In the genomic region with DNA sequence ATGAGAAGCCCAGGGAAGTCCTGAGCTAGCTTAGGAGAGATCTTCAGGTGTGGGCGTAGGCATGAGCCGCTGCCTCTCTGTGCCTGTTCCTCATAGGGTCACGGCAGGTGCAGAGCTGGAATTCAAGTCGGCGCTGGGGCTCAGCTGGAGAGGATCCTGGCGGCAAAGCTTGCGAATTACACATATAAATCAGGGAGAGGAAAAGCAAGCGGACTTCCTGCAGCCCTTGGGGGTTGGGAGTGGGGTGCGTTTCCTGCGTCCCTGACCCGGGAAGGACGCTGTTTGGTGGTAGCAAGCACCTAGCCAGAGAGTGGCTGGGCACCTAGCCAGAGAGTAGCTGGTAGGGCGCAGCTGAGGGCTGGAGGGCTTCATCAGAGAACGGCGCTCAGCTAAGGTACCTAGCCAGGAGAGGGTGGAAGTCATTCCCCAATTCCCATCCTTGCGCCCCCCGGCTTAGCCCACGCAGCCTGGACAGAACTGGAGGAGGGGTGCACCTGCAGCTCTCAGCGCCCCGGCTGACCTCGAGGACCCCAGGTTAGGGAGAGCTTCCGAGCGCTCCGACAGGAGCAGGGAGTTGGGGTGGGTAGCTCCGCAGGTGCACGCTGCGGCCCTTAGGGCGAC, we compare ENCODE assay signal across 8 cellular contexts. TPM values are rescaled to one million over a fixed set of nuclear protein-coding genes. Genes with fewer than 3 reads are reported as not detected.
DNase-seq lines count a peak whose midpoint lies in the region; ATAC-seq and TF ChIP-seq lines count a peak whose summit lies in the region.

No MANE protein-coding gene starts in this region.

- no peak for TF ChIP-seq POLR2A in erythroblast (IDR thresholded peaks at IDR 0.05; ENCODE audit: low read length)

- H3K4me3 ChIP-seq in HEK293 (ENCODE audit: low read depth, low read length) (peak overlapping the region; percentile 57), thoracic aorta (peak overlapping the region; percentile 86)

- POLR2A ChIA-PET in HEK293 (lab: Yijun Ruan, JAX): interaction anchor here (0.5 to 1.4 kb wide), 12 partner anchors 9 to 195 kb away, joined by 3 to 12 read pairs (median 6); no protein-coding TSS in a partner anchor

- H3K4me1 ChIP-seq in HEK293 (ENCODE audit: control insufficient read depth, insufficient read depth, low read length) (peaks cover 10% of the 10 kb centered on the region), thoracic aorta (ENCODE audit: control insufficient read depth in 1 of 2, low read depth in 2 of 2) (peaks cover 4 to 17% of the 10 kb centered on the region in 2 donors)

- DNase-seq in DMS114 treated with DMSO at 0.1 percent for 48 hours (lab: John Stamatoyannopoulos, UW; ENCODE audit: unreplicated experiment): peak; percentile 32
- peak; percentile 85 for DNase-seq in NCI-H2029 (lab: John Stamatoyannopoulos, UW)
- peak; percentile 8 to 14 for DNase-seq in activated CD4-positive, alpha-beta T cell treated with anti-CD3 and anti-CD28 coated beads for 4 hours
- peak; percentile 40 to 54 for DNase-seq in erythroblast (lab: John Stamatoyannopoulos, UW)
- peak; percentile 73 for DNase-seq in midbrain (lab: John Stamatoyannopoulos, UW)
- no peak for DNase-seq in thoracic aorta (ENCODE audit: low spot score)
- no peak for DNase-seq in putamen (ENCODE audit: low spot score)

- CTCF ChIA-PET in HEK293 (lab: Yijun Ruan, JAX): interaction anchor here (0.5 to 2.9 kb wide), 10 partner anchors 9 to 155 kb away, joined by 3 to 23 read pairs (median 5); no protein-coding TSS in a partner anchor

- no peaks in the 10 kb centered on the region for H3K36me3 ChIP-seq in HEK293 (ENCODE audit: control insufficient read depth in 2 of 2, insufficient read depth in 1 of 2, low read length in 2 of 2)
- H3K36me3 ChIP-seq in thoracic aorta: no peaks in the 10 kb centered on the region

- H3K27me3 ChIP-seq in thoracic aorta (replicated peaks; ENCODE audit: insufficient read depth): no peaks in the 10 kb centered on the region

- TF ChIP-seq CTCF in HEK293 (tag by site-specific recombination; IDR thresholded peaks at IDR 0.05) (peak; percentile 55; the same call in 1 of the 2 replicates), thoracic aorta (IDR thresholded peaks at IDR 0.05) (peak; percentile 36)

- no peaks in the 10 kb centered on the region for H3K9me3 ChIP-seq in HEK293 (ENCODE audit: control insufficient read depth, insufficient read depth, low read depth, low read length)
- no peaks in the 10 kb centered on the region for H3K9me3 ChIP-seq in thoracic aorta

- ATAC-seq in thoracic aorta (ENCODE audit: insufficient number of reproducible peaks, low FRiP score, low read depth): peak; percentile 33

- H3K27ac ChIP-seq in HEK293 (ENCODE audit: extremely low read depth, low read depth, low read length) (peak overlapping the region; percentile 62), thoracic aorta (peak overlapping the region in 1 of 2 donors; percentile 45)

TF ChIP-seq in HEK293, 187 proteins besides CTCF, POLR2A, EP300 and RAD21 (continues in another document):
- TF ChIP-seq, protein P1, sequence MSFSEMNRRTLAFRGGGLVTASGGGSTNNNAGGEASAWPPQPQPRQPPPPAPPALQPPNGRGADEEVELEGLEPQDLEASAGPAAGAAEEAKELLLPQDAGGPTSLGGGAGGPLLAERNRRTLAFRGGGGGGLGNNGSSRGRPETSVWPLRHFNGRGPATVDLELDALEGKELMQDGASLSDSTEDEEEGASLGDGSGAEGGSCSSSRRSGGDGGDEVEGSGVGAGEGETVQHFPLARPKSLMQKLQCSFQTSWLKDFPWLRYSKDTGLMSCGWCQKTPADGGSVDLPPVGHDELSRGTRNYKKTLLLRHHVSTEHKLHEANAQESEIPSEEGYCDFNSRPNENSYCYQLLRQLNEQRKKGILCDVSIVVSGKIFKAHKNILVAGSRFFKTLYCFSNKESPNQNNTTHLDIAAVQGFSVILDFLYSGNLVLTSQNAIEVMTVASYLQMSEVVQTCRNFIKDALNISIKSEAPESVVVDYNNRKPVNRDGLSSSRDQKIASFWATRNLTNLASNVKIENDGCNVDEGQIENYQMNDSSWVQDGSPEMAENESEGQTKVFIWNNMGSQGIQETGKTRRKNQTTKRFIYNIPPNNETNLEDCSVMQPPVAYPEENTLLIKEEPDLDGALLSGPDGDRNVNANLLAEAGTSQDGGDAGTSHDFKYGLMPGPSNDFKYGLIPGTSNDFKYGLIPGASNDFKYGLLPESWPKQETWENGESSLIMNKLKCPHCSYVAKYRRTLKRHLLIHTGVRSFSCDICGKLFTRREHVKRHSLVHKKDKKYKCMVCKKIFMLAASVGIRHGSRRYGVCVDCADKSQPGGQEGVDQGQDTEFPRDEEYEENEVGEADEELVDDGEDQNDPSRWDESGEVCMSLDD (tag by site-specific recombination; IDR thresholded peaks at IDR 0.05): peak; percentile 75
- peak; percentile 79; the same call in 1 of the 2 replicates for TF ChIP-seq ZNF394 (tag by site-specific recombination; IDR thresholded peaks at IDR 0.05; ENCODE audit: borderline replicate concordance)
- TF ChIP-seq, protein P2, sequence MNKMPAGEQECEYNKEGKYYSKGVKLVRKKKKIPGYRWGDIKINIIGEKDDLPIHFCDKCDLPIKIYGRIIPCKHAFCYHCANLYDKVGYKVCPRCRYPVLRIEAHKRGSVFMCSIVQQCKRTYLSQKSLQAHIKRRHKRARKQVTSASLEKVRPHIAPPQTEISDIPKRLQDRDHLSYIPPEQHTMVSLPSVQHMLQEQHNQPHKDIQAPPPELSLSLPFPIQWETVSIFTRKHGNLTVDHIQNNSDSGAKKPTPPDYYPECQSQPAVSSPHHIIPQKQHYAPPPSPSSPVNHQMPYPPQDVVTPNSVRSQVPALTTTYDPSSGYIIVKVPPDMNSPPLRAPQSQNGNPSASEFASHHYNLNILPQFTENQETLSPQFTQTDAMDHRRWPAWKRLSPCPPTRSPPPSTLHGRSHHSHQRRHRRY (tag by site-specific recombination; IDR thresholded peaks at IDR 0.05): no peak
- peak; percentile 78; the same call in 1 of the 2 replicates for TF ChIP-seq ZBTB48 (tag by site-specific recombination; IDR thresholded peaks at IDR 0.05)
- peak; percentile 54 for TF ChIP-seq ZNF341 (tag by site-specific recombination; IDR thresholded peaks at IDR 0.05; ENCODE audit: low read depth)
- no peak for TF ChIP-seq ZNF132 (tag by site-specific recombination; IDR thresholded peaks at IDR 0.05; ENCODE audit: borderline replicate concordance)
- TF ChIP-seq, protein P3, sequence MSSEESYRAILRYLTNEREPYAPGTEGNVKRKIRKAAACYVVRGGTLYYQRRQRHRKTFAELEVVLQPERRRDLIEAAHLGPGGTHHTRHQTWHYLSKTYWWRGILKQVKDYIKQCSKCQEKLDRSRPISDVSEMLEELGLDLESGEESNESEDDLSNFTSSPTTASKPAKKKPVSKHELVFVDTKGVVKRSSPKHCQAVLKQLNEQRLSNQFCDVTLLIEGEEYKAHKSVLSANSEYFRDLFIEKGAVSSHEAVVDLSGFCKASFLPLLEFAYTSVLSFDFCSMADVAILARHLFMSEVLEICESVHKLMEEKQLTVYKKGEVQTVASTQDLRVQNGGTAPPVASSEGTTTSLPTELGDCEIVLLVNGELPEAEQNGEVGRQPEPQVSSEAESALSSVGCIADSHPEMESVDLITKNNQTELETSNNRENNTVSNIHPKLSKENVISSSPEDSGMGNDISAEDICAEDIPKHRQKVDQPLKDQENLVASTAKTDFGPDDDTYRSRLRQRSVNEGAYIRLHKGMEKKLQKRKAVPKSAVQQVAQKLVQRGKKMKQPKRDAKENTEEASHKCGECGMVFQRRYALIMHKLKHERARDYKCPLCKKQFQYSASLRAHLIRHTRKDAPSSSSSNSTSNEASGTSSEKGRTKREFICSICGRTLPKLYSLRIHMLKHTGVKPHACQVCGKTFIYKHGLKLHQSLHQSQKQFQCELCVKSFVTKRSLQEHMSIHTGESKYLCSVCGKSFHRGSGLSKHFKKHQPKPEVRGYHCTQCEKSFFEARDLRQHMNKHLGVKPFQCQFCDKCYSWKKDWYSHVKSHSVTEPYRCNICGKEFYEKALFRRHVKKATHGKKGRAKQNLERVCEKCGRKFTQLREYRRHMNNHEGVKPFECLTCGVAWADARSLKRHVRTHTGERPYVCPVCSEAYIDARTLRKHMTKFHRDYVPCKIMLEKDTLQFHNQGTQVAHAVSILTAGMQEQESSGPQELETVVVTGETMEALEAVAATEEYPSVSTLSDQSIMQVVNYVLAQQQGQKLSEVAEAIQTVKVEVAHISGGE (tag by site-specific recombination; conservative IDR thresholded peaks at IDR 0.05; ENCODE audit: low read depth): peak; percentile 70
- TF ChIP-seq, protein P4, sequence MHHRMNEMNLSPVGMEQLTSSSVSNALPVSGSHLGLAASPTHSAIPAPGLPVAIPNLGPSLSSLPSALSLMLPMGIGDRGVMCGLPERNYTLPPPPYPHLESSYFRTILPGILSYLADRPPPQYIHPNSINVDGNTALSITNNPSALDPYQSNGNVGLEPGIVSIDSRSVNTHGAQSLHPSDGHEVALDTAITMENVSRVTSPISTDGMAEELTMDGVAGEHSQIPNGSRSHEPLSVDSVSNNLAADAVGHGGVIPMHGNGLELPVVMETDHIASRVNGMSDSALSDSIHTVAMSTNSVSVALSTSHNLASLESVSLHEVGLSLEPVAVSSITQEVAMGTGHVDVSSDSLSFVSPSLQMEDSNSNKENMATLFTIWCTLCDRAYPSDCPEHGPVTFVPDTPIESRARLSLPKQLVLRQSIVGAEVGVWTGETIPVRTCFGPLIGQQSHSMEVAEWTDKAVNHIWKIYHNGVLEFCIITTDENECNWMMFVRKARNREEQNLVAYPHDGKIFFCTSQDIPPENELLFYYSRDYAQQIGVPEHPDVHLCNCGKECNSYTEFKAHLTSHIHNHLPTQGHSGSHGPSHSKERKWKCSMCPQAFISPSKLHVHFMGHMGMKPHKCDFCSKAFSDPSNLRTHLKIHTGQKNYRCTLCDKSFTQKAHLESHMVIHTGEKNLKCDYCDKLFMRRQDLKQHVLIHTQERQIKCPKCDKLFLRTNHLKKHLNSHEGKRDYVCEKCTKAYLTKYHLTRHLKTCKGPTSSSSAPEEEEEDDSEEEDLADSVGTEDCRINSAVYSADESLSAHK (tag by site-specific recombination; IDR thresholded peaks at IDR 0.05): no peak
- TF ChIP-seq SP3 (tag by site-specific recombination; IDR thresholded peaks at IDR 0.05): peak; percentile 48; the same call in 1 of the 2 replicates
- TF ChIP-seq MYNN (tag by site-specific recombination; IDR thresholded peaks at IDR 0.05; ENCODE audit: borderline replicate concordance): no peak

RNA-seq across cellular contexts. Expression of a gene that starts 0.5 kb away (rescaled TPM):
- 1 to 10 TPM in 1 of 2 donors, under 1 TPM in 1; 0.81 to 1.4 TPM for total RNA-seq in thoracic aorta

Comparison
In these comparisons a context has a peak if more than half of its experiments do, and no peak if none do; other contexts are left out.
1. DNase-seq: peak in DMS114 treated with DMSO at 0.1 percent for 48 hours (single experiment), NCI-H2029 (single experiment), activated CD4-positive, alpha-beta T cell treated with anti-CD3 and anti-CD28 coated beads for 4 hours (2 of 2), erythroblast (2 of 2) and midbrain (single experiment); none in thoracic aorta (single experiment) and putamen (single experiment).